In genomic region chr15:84653584-84653909, GRCh38 we compare ENCODE assay signal across 7 cellular contexts. TPM values are rescaled to one million over a fixed set of nuclear protein-coding genes. Genes with fewer than 3 reads are reported as not detected.
DNase-seq lines count a peak whose midpoint lies in the region; ATAC-seq, FAIRE-seq and TF ChIP-seq lines count a peak whose summit lies in the region.

No MANE protein-coding gene starts in this region.

- H3K9me2 ChIP-seq in SU-DHL-6 (replicated peaks; ENCODE audit: insufficient read depth, low read length): no peaks in the 10 kb centered on the region

- no peaks in the 10 kb centered on the region; the same call in 1 of the 2 replicates for H3K27me3 ChIP-seq in H9 (ENCODE audit: insufficient read depth, low read length)
- no peaks in the 10 kb centered on the region for H3K27me3 ChIP-seq in SU-DHL-6 (ENCODE audit: low read length)
- no peaks in the 10 kb centered on the region for H3K27me3 ChIP-seq in foreskin keratinocyte
- H3K27me3 ChIP-seq in skeletal muscle satellite cell (ENCODE audit: control insufficient read depth, insufficient read depth, low read length): no peaks in the 10 kb centered on the region

- H4K8ac ChIP-seq in H9 (replicated peaks; ENCODE audit: insufficient read length, low read depth, low read length): no peak overlapping the region

- H3K4me1 Mint-ChIP-seq in H9: peaks cover 12 to 15% of the 10 kb centered on the region in 2 experiments

- H2BK15ac ChIP-seq in H9 (ENCODE audit: low read depth, low read length): no peak overlapping the region

- no peak overlapping the region for H3K4ac ChIP-seq in H9 (ENCODE audit: low read depth, low read length)

- no peaks in the 10 kb centered on the region; a peak in 1 of 5 replicates for H3K9me3 Mint-ChIP-seq in H9

- H3K36me3 Mint-ChIP-seq in H9 (ENCODE audit: insufficient read depth in 1 of 3, low read depth in 3 of 3): peaks cover 14 to 35% (median 26%) of the 10 kb centered on the region in 3 experiments

- no peak overlapping the region for H3K56ac ChIP-seq in H9 (ENCODE audit: insufficient read length, low read depth, low read length)

- H2AFZ ChIP-seq in H9 (ENCODE audit: low read length) (no peak overlapping the region), SU-DHL-6 (ENCODE audit: low read depth, low read length, severe bottlenecking) (peak overlapping the region; percentile 66)

- peak overlapping the region; percentile 88 to 98 (median 98) for H3K27ac Mint-ChIP-seq in H9

- peaks cover 4% of the 10 kb centered on the region; the same call in 1 of the 2 replicates for H3K36me3 ChIP-seq in SU-DHL-6 (ENCODE audit: low read length)
- H3K36me3 ChIP-seq in skeletal muscle satellite cell (ENCODE audit: insufficient read depth, low read length): peaks cover 29% of the 10 kb centered on the region

- H4K91ac ChIP-seq in H9 (ENCODE audit: insufficient read length, low read depth, low read length): no peak overlapping the region

- H2AK5ac ChIP-seq in H9 (ENCODE audit: insufficient read length, low read length): no peak overlapping the region

- H2BK20ac ChIP-seq in H9 (ENCODE audit: low read depth, low read length, poor library complexity, severe bottlenecking): no peak overlapping the region

- ATAC-seq in foreskin keratinocyte (no peak), GM21526 (IDR thresholded peaks at IDR 0.05; ENCODE audit: low FRiP score, unreplicated experiment) (no peak)

- H3K4me3 ChIP-seq in SU-DHL-6 (ENCODE audit: insufficient read depth, low read length, poor library complexity, severe bottlenecking): peak overlapping the region; percentile 86
- H3K4me3 ChIP-seq in skeletal muscle satellite cell (ENCODE audit: low read length): peak overlapping the region; percentile 87

- H3K4me2 ChIP-seq in H9 (ENCODE audit: insufficient read depth, insufficient read length, low read length): peak overlapping the region; percentile 91
- H3K4me2 ChIP-seq in SU-DHL-6 (ENCODE audit: low read depth, low read length, poor library complexity, severe bottlenecking): peak overlapping the region; percentile 64
- peak overlapping the region; percentile 98 for H3K4me2 ChIP-seq in skeletal muscle satellite cell (ENCODE audit: low read length)

- H4K5ac ChIP-seq in H9 (ENCODE audit: insufficient read length, low read depth, low read length): no peak overlapping the region

- no peak overlapping the region for H3K27ac ChIP-seq in H9 (ENCODE audit: insufficient read length, low read depth, low read length)
- H3K27ac ChIP-seq in SU-DHL-6 (ENCODE audit: low read depth, low read length): peak overlapping the region; percentile 53
- peak overlapping the region; percentile 72 for H3K27ac ChIP-seq in foreskin keratinocyte

- no peak overlapping the region for H2BK120ac ChIP-seq in H9 (ENCODE audit: low read depth, low read length, poor library complexity, severe bottlenecking)

- no peak for TF ChIP-seq CTCF in H9 (conservative IDR thresholded peaks at IDR 0.05)
- TF ChIP-seq CTCF in SU-DHL-6 (IDR thresholded peaks at IDR 0.05; ENCODE audit: insufficient read depth, low read length, poor library complexity, severe bottlenecking): no peak
- TF ChIP-seq CTCF in foreskin keratinocyte (conservative IDR thresholded peaks at IDR 0.05): no peak

- H3K27me3 Mint-ChIP-seq in H9 (ENCODE audit: low read depth): peaks cover 27% of the 10 kb centered on the region

- no peaks in the 10 kb centered on the region for H4K20me1 ChIP-seq in H9 (ENCODE audit: control insufficient read depth, insufficient read depth, insufficient read length)
- H4K20me1 ChIP-seq in SU-DHL-6 (ENCODE audit: low read depth, low read length): no peaks in the 10 kb centered on the region

- no peaks in the 10 kb centered on the region for H3K79me2 ChIP-seq in H9 (ENCODE audit: insufficient read depth, low read length)
- H3K79me2 ChIP-seq in SU-DHL-6 (ENCODE audit: insufficient read depth, low read length): peaks cover 12% of the 10 kb centered on the region

- H3K9me3 ChIP-seq in H9 (ENCODE audit: control insufficient read depth, low read depth, low read length) (no peaks in the 10 kb centered on the region), SU-DHL-6 (ENCODE audit: insufficient read depth, low read length) (no peaks in the 10 kb centered on the region), skeletal muscle satellite cell (replicated peaks; ENCODE audit: low read length) (no peaks in the 10 kb centered on the region)

- H3K23me2 ChIP-seq in H9 (ENCODE audit: insufficient read length, low read depth, low read length, poor library complexity, severe bottlenecking): peaks cover 12% of the 10 kb centered on the region

- no peak for DNase-seq in H9
- no peak for DNase-seq in foreskin keratinocyte
- DNase-seq in GM19239 (ENCODE audit: insufficient read length, low spot score): no peak
- DNase-seq in 8988T: no peak

- no peaks in the 10 kb centered on the region for H3K4me1 ChIP-seq in H9 (ENCODE audit: insufficient read depth, low read length)
- no peaks in the 10 kb centered on the region for H3K4me1 ChIP-seq in foreskin keratinocyte
- H3K4me1 ChIP-seq in skeletal muscle satellite cell (ENCODE audit: control insufficient read depth, insufficient read depth, low read length): peaks cover 31% of the 10 kb centered on the region

- H3K18ac ChIP-seq in H9 (ENCODE audit: insufficient read length, low read depth, low read length): peak overlapping the region; percentile 8

- peaks cover 7% of the 10 kb centered on the region for H3F3A ChIP-seq in SU-DHL-6 (ENCODE audit: insufficient read depth)

- H2BK12ac ChIP-seq in H9 (ENCODE audit: insufficient read length, low read depth, low read length): no peak overlapping the region

- H3K14ac ChIP-seq in H9 (ENCODE audit: insufficient read depth, low read length): 0 out of 2 replicates have a peak overlapping the region, but pooled peaks have one; percentile 5

- no peak overlapping the region for H3T11ph ChIP-seq in H9 (ENCODE audit: low read length)

- no peak overlapping the region for H2BK5ac ChIP-seq in H9 (ENCODE audit: insufficient read length, low read length)

- WGBS in H9 (ENCODE audit: extremely low coverage, insufficient read length, low lambda C conversion rate): no CpG with 5 or more reads among the region's 7 CpGs

- H3K9ac ChIP-seq in H9 (ENCODE audit: extremely low read depth, insufficient read length, low read length): peak overlapping the region; percentile 88
- peak overlapping the region; percentile 62 for H3K9ac ChIP-seq in SU-DHL-6 (ENCODE audit: low read length)
- peak overlapping the region; percentile 91 for H3K9ac ChIP-seq in skeletal muscle satellite cell (ENCODE audit: low read depth, low read length)

- H3K79me1 ChIP-seq in H9 (ENCODE audit: insufficient read depth, low read depth, low read length, poor library complexity, severe bottlenecking): no peaks in the 10 kb centered on the region

- no peak overlapping the region for H3K23ac ChIP-seq in H9 (ENCODE audit: insufficient read length, low read depth, low read length)

- FAIRE-seq in GM19239 (lab: Jason Lieb, UNC): no peak

- H3K4me3 Mint-ChIP-seq in H9: peak overlapping the region; percentile 95 to 98

RNA-seq across cellular contexts. Expression of gene WDR73, which starts 0.5 kb away (rescaled TPM):
- total RNA-seq in H9 (2021): 41.0 and 41.6 TPM in 2 replicates
- 19.0 and 22.6 TPM in 2 replicates for total RNA-seq in foreskin keratinocyte
- 14.7 and 15.9 TPM in 2 replicates for polyA plus RNA-seq in foreskin keratinocyte
- 22.6 and 25.1 TPM in 2 replicates for total RNA-seq in skeletal muscle satellite cell (2012; rRNA removed)

RNA-seq across cellular contexts. Expression of gene NMB, which starts 4.5 kb away (rescaled TPM):
- total RNA-seq in H9 (2021): 11.5 and 12.4 TPM in 2 replicates
- 9.0 and 12.7 TPM in 2 replicates for total RNA-seq in foreskin keratinocyte
- 13.0 and 18.6 TPM in 2 replicates for polyA plus RNA-seq in foreskin keratinocyte
- 2.0 and 5.5 TPM in 2 replicates for total RNA-seq in skeletal muscle satellite cell (2012; rRNA removed)

RNA-seq across cellular contexts. Expression of gene ZSCAN2, which starts 52.7 kb away (rescaled TPM):
- 28.4 and 31.2 TPM in 2 replicates for total RNA-seq in H9 (2021)
- total RNA-seq in foreskin keratinocyte: 4.1 and 4.4 TPM in 2 replicates
- polyA plus RNA-seq in foreskin keratinocyte: 3.4 and 4.6 TPM in 2 replicates
- total RNA-seq in skeletal muscle satellite cell (2012; rRNA removed): 6.6 and 7.0 TPM in 2 replicates
